Comparison of ENCODE assay signal across 4 cellular contexts in genomic region chr19:46161642-46162257, GRCh38. TPM values are rescaled to one million over a fixed set of nuclear protein-coding genes. Genes with fewer than 3 reads are reported as not detected.
"Had no signal": no experiment of that assay in that cellular context is flagged by ENCODE, and none has a peak within 500 bp of the region (broad histone marks: within the 10 kb centered on the region; RNA-seq: fewer than 3 reads in every experiment).

No MANE protein-coding gene starts in this region.

RNA-seq across cellular contexts. Expression of gene IGFL2, which starts 13.7 kb away (rescaled TPM):
- total RNA-seq: LHCN-M2, M059J, NCI-H460 had no signal

RNA-seq across cellular contexts. Expression of gene IGFL3, which starts 37.3 kb away (rescaled TPM):
- total RNA-seq: M059J, MCF 10A, NCI-H460 had no signal
